ENCODE assay signal across 2 cellular contexts in the genomic region with DNA sequence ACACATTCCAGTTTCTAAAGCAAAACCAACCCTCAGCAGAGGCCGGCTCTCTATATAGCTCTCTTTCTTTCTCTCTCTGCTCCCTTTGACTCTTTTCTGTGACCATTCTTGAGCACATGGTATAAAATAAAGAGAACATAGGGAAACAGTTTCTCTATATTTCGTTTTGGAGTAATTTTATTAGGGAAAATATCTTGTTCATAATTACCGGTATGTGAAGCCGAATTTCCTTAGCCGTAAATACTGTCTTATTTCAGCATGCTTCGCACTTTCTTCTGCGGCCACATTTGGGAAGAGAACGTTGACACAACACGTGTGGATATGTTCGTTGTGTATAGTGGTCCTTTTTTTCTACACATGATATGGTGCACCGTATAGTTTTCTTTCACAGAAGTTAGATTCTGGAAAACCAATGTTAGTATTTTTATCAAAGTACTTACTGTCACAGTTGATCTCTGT.
TF ChIP-seq lines count a peak whose summit lies in the region.

No MANE protein-coding gene starts in this region.

TF ChIP-seq in SK-N-SH, 30 proteins besides CTCF, POLR2A, EP300 and RAD21 (continued from another document):
- TF ChIP-seq, protein P1, sequence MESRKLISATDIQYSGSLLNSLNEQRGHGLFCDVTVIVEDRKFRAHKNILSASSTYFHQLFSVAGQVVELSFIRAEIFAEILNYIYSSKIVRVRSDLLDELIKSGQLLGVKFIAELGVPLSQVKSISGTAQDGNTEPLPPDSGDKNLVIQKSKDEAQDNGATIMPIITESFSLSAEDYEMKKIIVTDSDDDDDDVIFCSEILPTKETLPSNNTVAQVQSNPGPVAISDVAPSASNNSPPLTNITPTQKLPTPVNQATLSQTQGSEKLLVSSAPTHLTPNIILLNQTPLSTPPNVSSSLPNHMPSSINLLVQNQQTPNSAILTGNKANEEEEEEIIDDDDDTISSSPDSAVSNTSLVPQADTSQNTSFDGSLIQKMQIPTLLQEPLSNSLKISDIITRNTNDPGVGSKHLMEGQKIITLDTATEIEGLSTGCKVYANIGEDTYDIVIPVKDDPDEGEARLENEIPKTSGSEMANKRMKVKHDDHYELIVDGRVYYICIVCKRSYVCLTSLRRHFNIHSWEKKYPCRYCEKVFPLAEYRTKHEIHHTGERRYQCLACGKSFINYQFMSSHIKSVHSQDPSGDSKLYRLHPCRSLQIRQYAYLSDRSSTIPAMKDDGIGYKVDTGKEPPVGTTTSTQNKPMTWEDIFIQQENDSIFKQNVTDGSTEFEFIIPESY (IDR thresholded peaks at IDR 0.05; ENCODE audit: borderline replicate concordance, low read depth), result no peak
- TF ChIP-seq MXI1 (IDR thresholded peaks at IDR 0.05; ENCODE audit: low read depth, low read length) (no peak), IRF3 (IDR thresholded peaks at IDR 0.05; ENCODE audit: low read depth, low read length) (no peak), MEF2A (IDR thresholded peaks at IDR 0.05; ENCODE audit: borderline replicate concordance, low read depth) (no peak), TEAD4 (IDR thresholded peaks at IDR 0.05; ENCODE audit: borderline replicate concordance, insufficient read depth) (no peak), ELF1 (IDR thresholded peaks at IDR 0.05) (no peak), TAF1 (IDR thresholded peaks at IDR 0.05; ENCODE audit: borderline replicate concordance, low read depth, low read length) (no peak)

TF ChIP-seq in SK-N-SH treated with all-trans-retinoic acid at 6 μM for 48 hours, 23 proteins besides CTCF, POLR2A, EP300 and RAD21 (continued from another document):
- TF ChIP-seq PATZ1 (CRISPR knock-in tag; IDR thresholded peaks at IDR 0.05; ENCODE audit: borderline replicate concordance) (no peak), ISL1 (CRISPR knock-in tag; IDR thresholded peaks at IDR 0.05) (no peak), ARNTL (CRISPR knock-in tag; IDR thresholded peaks at IDR 0.05; ENCODE audit: borderline replicate concordance, low read depth) (no peak)
